Comparison of ENCODE assay signal across 26 cellular contexts in the genomic region with DNA sequence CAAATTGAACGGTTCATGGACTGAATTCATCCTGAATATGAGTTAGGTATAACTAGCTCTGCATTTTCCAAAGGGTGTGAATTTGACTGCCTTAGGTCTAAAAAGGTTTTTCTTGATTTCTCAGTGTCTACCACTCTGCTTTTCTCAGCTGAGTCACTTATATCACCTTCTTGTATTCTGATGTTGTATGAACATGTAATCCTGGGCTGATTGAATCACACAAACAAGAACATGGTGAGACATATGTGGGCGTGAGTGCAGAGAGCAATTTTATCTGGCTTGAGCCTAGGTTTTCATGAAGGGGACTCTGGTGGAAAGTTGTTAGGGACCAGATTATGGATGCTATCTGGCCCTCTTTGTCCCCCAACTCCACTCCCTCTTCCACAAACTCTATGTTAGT.
"Had no signal": no experiment of that assay in that cellular context is flagged by ENCODE, and none has a peak within 500 bp of the region (broad histone marks: within the 10 kb centered on the region; RNA-seq: fewer than 3 reads in every experiment).

No MANE protein-coding gene starts in this region.

- H3K36me3 ChIP-seq: gastroesophageal sphincter, heart left ventricle, prostate gland, right atrium auricular region, spleen, thoracic aorta, tibial nerve, upper lobe of left lung, uterus had no signal

- DNase-seq: dermis blood vessel endothelial cell; effector memory CD4-positive, alpha-beta T cell; heart left ventricle; islet precursor cell; naive thymus-derived CD8-positive, alpha-beta T cell; nephron progenitor cell; nucleus accumbens; spleen; stimulated activated CD4-positive, alpha-beta T cell treated with anti-CD3 and anti-CD28 coated beads, Interleukin-4, amount 100 ng/mL, for 4 hours; upper lobe of left lung; uterus had no signal

- FAIRE-seq: endothelial cell of umbilical vein had no signal

- ATAC-seq: gastroesophageal sphincter; heart left ventricle; left lobe of liver; naive thymus-derived CD8-positive, alpha-beta T cell; sciatic nerve; stimulated activated memory B cell treated with anti-CD40 and anti-IgM and Interleukin-4, amounts not matched to agents 10 μg/mL and 1 μg/mL and 100 μg/mL, for 72 hours had no signal

- H3K4me3 ChIP-seq: coronary artery, gastroesophageal sphincter, heart left ventricle, hepatocyte, lung, prostate gland, right atrium auricular region, skin epidermis, spleen, thoracic aorta, tibial nerve, upper lobe of left lung, uterus had no signal

- H3K4me2 ChIP-seq: hepatocyte had no signal

- H3K79me2 ChIP-seq: hepatocyte had no signal

- H3K4me1 ChIP-seq: gastroesophageal sphincter, right atrium auricular region, spleen, tibial nerve, upper lobe of left lung, uterus had no signal

- H3K9me3 ChIP-seq: gastroesophageal sphincter, prostate gland, thoracic aorta, tibial nerve, upper lobe of left lung, uterus had no signal

- H3K4me3 Mint-ChIP-seq: central memory CD8-positive, alpha-beta T cell; naive thymus-derived CD8-positive, alpha-beta T cell; nephron progenitor cell; stimulated activated memory B cell treated with anti-CD40 and anti-IgM and Interleukin-4, amounts not matched to agents 10 μg/mL and 1 μg/mL and 100 μg/mL, for 72 hours; stimulated activated naive CD8-positive, alpha-beta T cell treated with anti-CD3 and anti-CD28 coated beads, Interleukin-15, Interleukin-2, amounts not matched to agents 100 ng/mL and 50 ng/mL, for 24 hours had no signal

- H3K4me1 Mint-ChIP-seq: central memory CD8-positive, alpha-beta T cell; naive thymus-derived CD8-positive, alpha-beta T cell; nephron progenitor cell; stimulated activated memory B cell treated with anti-CD40 and anti-IgM and Interleukin-4, amounts not matched to agents 10 μg/mL and 1 μg/mL and 100 μg/mL, for 72 hours had no signal

- H2AFZ ChIP-seq: hepatocyte had no signal

- H3K27ac ChIP-seq: coronary artery, gastroesophageal sphincter, heart left ventricle, hepatocyte, prostate gland, right atrium auricular region, skin epidermis, spleen, thoracic aorta, tibial nerve, upper lobe of left lung, uterus had no signal

- H3K27me3 ChIP-seq: gastroesophageal sphincter, heart left ventricle, hepatocyte, right atrium auricular region, spleen, tibial nerve, upper lobe of left lung, uterus had no signal

- H3K27me3 Mint-ChIP-seq: central memory CD8-positive, alpha-beta T cell; stimulated activated memory B cell treated with anti-CD40 and anti-IgM and Interleukin-4, amounts not matched to agents 10 μg/mL and 1 μg/mL and 100 μg/mL, for 72 hours; stimulated activated naive CD8-positive, alpha-beta T cell treated with anti-CD3 and anti-CD28 coated beads, Interleukin-15, Interleukin-2, amounts not matched to agents 100 ng/mL and 50 ng/mL, for 24 hours had no signal

- H3K27ac Mint-ChIP-seq: naive thymus-derived CD8-positive, alpha-beta T cell; nephron progenitor cell; stimulated activated memory B cell treated with anti-CD40 and anti-IgM and Interleukin-4, amounts not matched to agents 10 μg/mL and 1 μg/mL and 100 μg/mL, for 72 hours; stimulated activated naive CD8-positive, alpha-beta T cell treated with anti-CD3 and anti-CD28 coated beads, Interleukin-15, Interleukin-2, amounts not matched to agents 100 ng/mL and 50 ng/mL, for 24 hours had no signal

- H3K36me3 Mint-ChIP-seq: stimulated activated memory B cell treated with anti-CD40 and anti-IgM and Interleukin-4, amounts not matched to agents 10 μg/mL and 1 μg/mL and 100 μg/mL, for 72 hours had no signal
